18 cellular contexts compared by ENCODE assay signal in the genomic region with DNA sequence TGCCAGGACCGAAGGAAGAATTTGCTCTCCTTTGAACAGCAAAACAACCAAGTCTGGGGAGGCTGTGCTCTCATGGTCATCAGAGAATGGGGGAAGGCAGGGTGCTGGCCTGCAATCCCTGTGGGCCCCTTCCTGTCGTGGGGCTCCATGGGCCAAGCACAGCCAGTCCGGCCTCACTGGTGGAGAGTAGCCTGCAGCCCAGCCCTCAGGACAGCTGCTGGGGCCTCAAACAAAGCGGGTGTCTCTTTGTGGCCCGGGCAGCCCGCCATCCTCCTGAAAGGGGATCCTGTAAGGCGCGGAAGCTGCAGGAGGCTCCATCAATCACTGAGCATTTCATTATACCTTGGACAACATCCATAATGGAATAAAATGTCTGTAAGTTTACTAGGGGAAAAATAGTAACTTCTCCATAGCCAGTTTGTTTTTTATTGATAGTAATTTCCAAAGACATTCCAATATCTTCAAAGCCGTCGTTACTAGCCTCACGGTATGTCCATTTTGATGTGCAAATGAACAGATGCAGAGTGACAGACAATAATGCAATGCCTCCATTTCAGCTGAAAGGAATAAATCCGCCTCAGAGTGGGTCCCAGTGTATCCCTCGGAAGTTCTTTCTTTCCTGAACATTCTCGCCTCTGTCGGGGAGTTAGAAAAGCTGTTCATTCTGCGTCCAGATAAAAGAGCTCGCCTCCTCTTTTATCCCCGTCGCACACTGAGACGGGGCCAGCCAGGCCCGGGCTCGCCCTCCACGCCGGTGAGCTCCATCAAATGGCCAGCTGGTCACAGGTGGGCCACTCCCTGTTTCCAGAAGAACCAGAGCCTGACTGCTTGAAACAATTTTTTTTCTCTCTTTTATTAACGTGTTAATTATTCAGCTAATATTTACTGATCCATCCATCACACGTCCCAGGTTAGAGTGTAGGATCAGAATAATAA. TPM values are rescaled to one million over a fixed set of nuclear protein-coding genes. Genes with fewer than 3 reads are reported as not detected.
A peak's percentile ranks its signal among the peaks of the same experiment; 100 is the strongest.
DNase-seq lines count a peak whose midpoint lies in the region; ATAC-seq, FAIRE-seq and TF ChIP-seq lines count a peak whose summit lies in the region.
"Had no signal": no experiment of that assay in that cellular context is flagged by ENCODE, and none has a peak within 500 bp of the region (broad histone marks: within the 10 kb centered on the region; RNA-seq: fewer than 3 reads in every experiment).

No MANE protein-coding gene starts in this region.

- DNase-seq in GM23338 (ENCODE audit: low spot score) (no peak), NCI-H748 treated with DMSO at 0.1 percent for 48 hours (lab: John Stamatoyannopoulos, UW) (peak; percentile 81), frontal cortex (ENCODE audit: low spot score in 2 of 2) (peak; percentile 65 to 81), nucleus accumbens (lab: John Stamatoyannopoulos, UW) (peak in 55 of 56 donors; percentile 40 to 95 (median 84)), aorta (no peak), MM.1S (no peak), KG1 (lab: John Stamatoyannopoulos, UW) (no peak)
- DNase-seq in stimulated activated naive CD4-positive, alpha-beta T cell treated with Interleukin-2 at 50 U/mL for 16 hours (lab: John Stamatoyannopoulos, UW) = no peak
- DNase-seq: activated CD4-positive, alpha-beta T cell treated with anti-CD3 and anti-CD28 coated beads for 4 hours; central memory CD4-positive, alpha-beta T cell; foreskin keratinocyte; mammary epithelial cell; NCI-H2227 treated with DMSO at 0.1 percent for 48 hours; SHP77; spleen; stimulated activated naive B cell treated with anti-CD40 and anti-IgM and Interleukin-4, amounts not matched to agents 10 μg/mL and 1 μg/mL and 100 μg/mL, for 72 hours had no signal

- H3K9me2 ChIP-seq in GM23338 (ENCODE audit: insufficient read depth) (no peaks in the 10 kb centered on the region), MM.1S (replicated peaks; ENCODE audit: insufficient read depth, low read length) (no peaks in the 10 kb centered on the region)

- H3K27ac ChIP-seq in GM23338 (ENCODE audit: low read depth) (no peak overlapping the region), aorta (ENCODE audit: low read depth in 1 of 2, low read length in 2 of 2) (no peak overlapping the region), MM.1S (ENCODE audit: low read length) (no peak overlapping the region)
- H3K27ac ChIP-seq: foreskin keratinocyte, spleen had no signal

- H3K4me2 ChIP-seq in GM23338 = no peak overlapping the region
- H3K4me2 ChIP-seq in MM.1S (ENCODE audit: low read depth, low read length) = no peak overlapping the region

- TF ChIP-seq CTCF in GM23338 (conservative IDR thresholded peaks at IDR 0.05; ENCODE audit: low read depth in 2 of 2) (no peak), MM.1S (IDR thresholded peaks at IDR 0.05; ENCODE audit: low read length) (no peak)

- no peaks in the 10 kb centered on the region for H3K27me3 ChIP-seq in GM23338 (ENCODE audit: insufficient read depth)
- H3K27me3 ChIP-seq in aorta (ENCODE audit: control insufficient read depth in 1 of 2, insufficient read depth in 2 of 2, low read length in 1 of 2) = no peaks in the 10 kb centered on the region
- H3K27me3 ChIP-seq in MM.1S (replicated peaks; ENCODE audit: insufficient read depth, low read length) = no peaks in the 10 kb centered on the region
- H3K27me3 ChIP-seq: foreskin keratinocyte had no signal

- FAIRE-seq in frontal cortex (lab: Jason Lieb, UNC) = no peak
- FAIRE-seq: GM12878 had no signal

- H3K36me3 ChIP-seq in GM23338 (ENCODE audit: insufficient read depth) (no peaks in the 10 kb centered on the region), aorta (ENCODE audit: control insufficient read depth in 1 of 2, insufficient read depth in 2 of 2, low read length in 1 of 2) (no peaks in the 10 kb centered on the region), MM.1S (replicated peaks; ENCODE audit: insufficient read depth, low read length) (no peaks in the 10 kb centered on the region; the same call in none of the 2 replicates)

- H4K20me1 ChIP-seq in GM23338 (replicated peaks; ENCODE audit: insufficient read depth) (0 out of 2 replicates have a peak, but pooled peaks cover 4% of the 10 kb centered on the region), MM.1S (ENCODE audit: insufficient read depth, low read length) (peaks cover 2% of the 10 kb centered on the region; the same call in 1 of the 2 replicates)

- peak; percentile 58 for ATAC-seq in GM23338
- ATAC-seq in aorta (ENCODE audit: low FRiP score) = no peak
- ATAC-seq: activated naive CD4-positive, alpha-beta T cell treated with anti-CD3 and anti-CD28 coated beads, Interleukin-2, amount 50 U/mL, for 72 hours; foreskin keratinocyte; GM12878; stimulated activated naive B cell treated with anti-CD40 and anti-IgM and Interleukin-4, amounts not matched to agents 10 μg/mL and 1 μg/mL and 100 μg/mL, for 72 hours had no signal

- no peak overlapping the region for H3K9ac ChIP-seq in MM.1S (ENCODE audit: low read length)

- H3K27ac Mint-ChIP-seq in GM23338 = peak overlapping the region; percentile 13; the same call in 1 of the 2 replicates
- H3K27ac Mint-ChIP-seq: activated naive CD4-positive, alpha-beta T cell treated with anti-CD3 and anti-CD28 coated beads, Interleukin-2, amount 50 U/mL, for 72 hours; stimulated activated naive B cell treated with anti-CD40 and anti-IgM and Interleukin-4, amounts not matched to agents 10 μg/mL and 1 μg/mL and 100 μg/mL, for 72 hours had no signal

- H3K4me1 Mint-ChIP-seq in GM23338 = peaks cover 24% of the 10 kb centered on the region
- H3K4me1 Mint-ChIP-seq: stimulated activated naive B cell treated with anti-CD40 and anti-IgM and Interleukin-4, amounts not matched to agents 10 μg/mL and 1 μg/mL and 100 μg/mL, for 72 hours had no signal

- peaks cover 29% of the 10 kb centered on the region for H3K36me3 Mint-ChIP-seq in GM23338 (ENCODE audit: low read depth)
- H3K36me3 Mint-ChIP-seq: activated naive CD4-positive, alpha-beta T cell treated with anti-CD3 and anti-CD28 coated beads, Interleukin-2, amount 50 U/mL, for 72 hours; stimulated activated naive B cell treated with anti-CD40 and anti-IgM and Interleukin-4, amounts not matched to agents 10 μg/mL and 1 μg/mL and 100 μg/mL, for 72 hours had no signal

- 34 to 47% methylated on average over 26 of the region's 26 CpGs for WGBS in aorta, 2 donors

- H3F3A ChIP-seq in GM23338 (replicated peaks; ENCODE audit: low read depth) (no peaks in the 10 kb centered on the region), MM.1S (ENCODE audit: insufficient read depth, low read length) (peaks cover 5% of the 10 kb centered on the region)

- intact Hi-C loops in aorta (cut with DNase I) = no loop called here

- H3K9me3 ChIP-seq in aorta (ENCODE audit: control insufficient read depth, low read length) (no peaks in the 10 kb centered on the region), MM.1S (replicated peaks; ENCODE audit: insufficient read depth, low read length) (no peaks in the 10 kb centered on the region)
- H3K9me3 ChIP-seq: spleen had no signal

- H3K4me1 ChIP-seq in GM23338 (ENCODE audit: insufficient read depth) = peaks cover 6% of the 10 kb centered on the region; the same call in 1 of the 2 replicates
- H3K4me1 ChIP-seq in aorta (ENCODE audit: control insufficient read depth in 1 of 2, insufficient read depth in 2 of 2, low read length in 2 of 2) = no peaks in the 10 kb centered on the region
- H3K4me1 ChIP-seq in MM.1S (ENCODE audit: low read length) = peaks cover 7% of the 10 kb centered on the region
- H3K4me1 ChIP-seq: foreskin keratinocyte had no signal

- H2AFZ ChIP-seq in GM23338 (no peak overlapping the region), MM.1S (ENCODE audit: low read length) (no peak overlapping the region)

- peaks cover 2% of the 10 kb centered on the region for H3K27me3 Mint-ChIP-seq in GM23338 (ENCODE audit: insufficient read depth, low read depth, poor library complexity)
- H3K27me3 Mint-ChIP-seq: stimulated activated naive B cell treated with anti-CD40 and anti-IgM and Interleukin-4, amounts not matched to agents 10 μg/mL and 1 μg/mL and 100 μg/mL, for 72 hours had no signal

- no peaks in the 10 kb centered on the region for H3K9me3 Mint-ChIP-seq in GM23338
- H3K9me3 Mint-ChIP-seq: activated naive CD4-positive, alpha-beta T cell treated with anti-CD3 and anti-CD28 coated beads, Interleukin-2, amount 50 U/mL, for 72 hours; stimulated activated naive B cell treated with anti-CD40 and anti-IgM and Interleukin-4, amounts not matched to agents 10 μg/mL and 1 μg/mL and 100 μg/mL, for 72 hours had no signal

- H3K4me3 ChIP-seq in GM23338 (no peak overlapping the region), aorta (ENCODE audit: low read length in 2 of 2) (no peak overlapping the region), MM.1S (ENCODE audit: low read length) (no peak overlapping the region)
- H3K4me3 ChIP-seq: GM12878, spleen had no signal

- H3K4me3 Mint-ChIP-seq in GM23338 = no peak overlapping the region
- H3K4me3 Mint-ChIP-seq: stimulated activated naive B cell treated with anti-CD40 and anti-IgM and Interleukin-4, amounts not matched to agents 10 μg/mL and 1 μg/mL and 100 μg/mL, for 72 hours had no signal

- no peaks in the 10 kb centered on the region; the same call in 1 of the 2 replicates for H3K79me2 ChIP-seq in GM23338 (replicated peaks; ENCODE audit: insufficient read depth)
- H3K79me2 ChIP-seq in MM.1S (ENCODE audit: low read length) = peaks cover 51% of the 10 kb centered on the region

TF ChIP-seq in GM23338, 12 proteins besides CTCF, POLR2A, EP300 and RAD21 (continues in another document):
- no peak for TF ChIP-seq CREB1 (CRISPR knock-in tag; IDR thresholded peaks at IDR 0.05; ENCODE audit: low read depth)
- no peak for TF ChIP-seq JUNB (IDR thresholded peaks at IDR 0.05; ENCODE audit: unreplicated experiment)

RNA-seq across cellular contexts. Expression of gene WSCD1, which starts 14.3 kb away (rescaled TPM):
- total RNA-seq in GM23338 (2014; rRNA removed; shearing (Covaris generic)) = 35.8 and 38.9 TPM in 2 replicates
- 6.1 and 6.8 TPM in 2 replicates for polyA plus RNA-seq in GM23338 (2016; fragmentation: Nextera tagmentation; extraction: Ambion mirVana)
- 22.0 TPM for total RNA-seq in frontal cortex
- 10 to 100 TPM in 1 of 2 donors, 1 to 10 TPM in 1; 8.0 to 10.7 TPM for total RNA-seq in aorta
- polyA plus RNA-seq in aorta = 1 to 10 TPM; 1.2 to 2.0 TPM
- total RNA-seq: foreskin keratinocyte, GM12878, mammary epithelial cell had no signal
- polyA plus RNA-seq: foreskin keratinocyte, mammary epithelial cell had no signal

Comparison
In these comparisons a context has a peak if more than half of its experiments do, and no peak if none do; other contexts are left out.
1. DNase-seq: peak in NCI-H748 treated with DMSO at 0.1 percent for 48 hours (single experiment), frontal cortex (2 of 2) and nucleus accumbens (55 of 56); none in GM23338 (single experiment), aorta (0 of 2), stimulated activated naive CD4-positive, alpha-beta T cell treated with Interleukin-2 at 50 U/mL for 16 hours (single experiment), MM.1S (single experiment) and KG1 (single experiment).